Comparison of ENCODE assay signal across 27 cellular contexts in genomic region chr1:119655160-119655559, GRCh38. TPM values are rescaled to one million over a fixed set of nuclear protein-coding genes. Genes with fewer than 3 reads are reported as not detected.
A peak's percentile ranks its signal among the peaks of the same experiment; 100 is the strongest.
DNase-seq lines count a peak whose midpoint lies in the region; ATAC-seq and TF ChIP-seq lines count a peak whose summit lies in the region.
"Had no signal": no experiment of that assay in that cellular context is flagged by ENCODE, and none has a peak within 500 bp of the region (broad histone marks: within the 10 kb centered on the region; RNA-seq: fewer than 3 reads in every experiment).

No MANE protein-coding gene starts in this region.

- no peak overlapping the region for H2AK5ac ChIP-seq in mesendoderm (ENCODE audit: low read length)

- H3K4me3 Mint-ChIP-seq in activated CD8-positive, alpha-beta T cell treated with anti-CD3 and anti-CD28 coated beads for 36 hours: no peak overlapping the region
- H3K4me3 Mint-ChIP-seq: activated CD4-positive, alpha-beta T cell treated with anti-CD3 and anti-CD28 coated beads, Interleukin-2, amount 10 ng/mL, durations not matched to agents 7 days and 5 days; activated CD8-positive, alpha-beta memory T cell treated with anti-CD3 and anti-CD28 coated beads, Interleukin-2, amount 10 ng/mL, durations not matched to agents 7 days and 5 days; activated T-cell treated with anti-CD3 and anti-CD28 coated beads, Interleukin-2, amount 50 U/mL, for 72 hours; naive thymus-derived CD4-positive, alpha-beta T cell; T-helper 2 cell treated with Interferon-gamma antibody and Interleukin-4, amounts not matched to agents 5 μg/mL and 100 μg/mL, for 36 hours had no signal

- H3K4me3 ChIP-seq in fibroblast of pulmonary artery (replicated peaks; ENCODE audit: low read depth, low read length) (no peak overlapping the region), mesendoderm (ENCODE audit: low read length) (no peak overlapping the region)
- H3K4me3 ChIP-seq: breast epithelium, thoracic aorta had no signal

- no peak overlapping the region for H3K27ac Mint-ChIP-seq in activated CD8-positive, alpha-beta T cell treated with anti-CD3 and anti-CD28 coated beads for 36 hours
- H3K27ac Mint-ChIP-seq: activated CD4-positive, alpha-beta T cell treated with anti-CD3 and anti-CD28 coated beads, Interleukin-2, amount 10 ng/mL, durations not matched to agents 7 days and 5 days; activated CD8-positive, alpha-beta memory T cell treated with anti-CD3 and anti-CD28 coated beads, Interleukin-2, amount 10 ng/mL, durations not matched to agents 7 days and 5 days; activated T-cell treated with anti-CD3 and anti-CD28 coated beads, Interleukin-2, amount 50 U/mL, for 72 hours; naive thymus-derived CD4-positive, alpha-beta T cell had no signal

- H3K27ac ChIP-seq in mesendoderm (ENCODE audit: low read depth, low read length): no peak overlapping the region
- H3K27ac ChIP-seq: KMS-11, RWPE1, thoracic aorta had no signal

- H3K27me3 Mint-ChIP-seq in activated CD8-positive, alpha-beta T cell treated with anti-CD3 and anti-CD28 coated beads for 36 hours: peaks cover 37% of the 10 kb centered on the region

- no peak overlapping the region for H3K4ac ChIP-seq in mesendoderm (ENCODE audit: low read depth, low read length)

- H3K4me2 ChIP-seq in mesendoderm (ENCODE audit: low read length): no peak overlapping the region
- H3K4me2 ChIP-seq: KMS-11 had no signal

- DNase-seq in Daoy (ENCODE audit: low read depth): peak; percentile 63
- peak; percentile 26 for DNase-seq in HT1080 (ENCODE audit: low read depth)
- peak; percentile 35 for DNase-seq in fibroblast of pulmonary artery (ENCODE audit: low read depth)
- DNase-seq in mesendoderm: peak; percentile 56
- DNase-seq in HuH-7 (ENCODE audit: low spot score): no peak
- DNase-seq in A172 (ENCODE audit: low spot score): no peak
- no peak for DNase-seq in activated CD8-positive, alpha-beta T cell treated with anti-CD3 and anti-CD28 coated beads for 36 hours
- DNase-seq: activated CD4-positive, alpha-beta T cell treated with anti-CD3 and anti-CD28 coated beads, Interleukin-2, amount 10 ng/mL, durations not matched to agents 7 days and 5 days; activated CD8-positive, alpha-beta memory T cell treated with anti-CD3 and anti-CD28 coated beads, Interleukin-2, amount 10 ng/mL, durations not matched to agents 7 days and 5 days; activated naive CD4-positive, alpha-beta T cell treated with Interleukin-2 at 50 U/mL for 16 hours; activated T-cell treated with anti-CD3 and anti-CD28 coated beads, Interleukin-2, amount 50 U/mL, for 72 hours; amniotic stem cell; effector CD8-positive, alpha-beta T cell; erythroblast; MV-4-11; naive thymus-derived CD4-positive, alpha-beta T cell; NCI-H187; NCI-H526; occipital lobe; retina; stimulated activated naive CD8-positive, alpha-beta T cell treated with anti-CD3 and anti-CD28 coated beads, Interleukin-15, Interleukin-2, amounts not matched to agents 100 U/mL and 50 U/mL, for 24 hours had no signal

- H3K79me2 ChIP-seq in mesendoderm (ENCODE audit: control insufficient read depth, insufficient read depth, low read length): no peaks in the 10 kb centered on the region

- no peak overlapping the region for H3K56ac ChIP-seq in mesendoderm (ENCODE audit: low read length)

- no peak overlapping the region for H3K9ac ChIP-seq in mesendoderm (ENCODE audit: low read length)
- H3K9ac ChIP-seq: KMS-11 had no signal

- no peak overlapping the region for H3K18ac ChIP-seq in mesendoderm (ENCODE audit: low read length)

- H2BK15ac ChIP-seq in mesendoderm (replicated peaks; ENCODE audit: low read depth): no peak overlapping the region

- no peak overlapping the region for H4K8ac ChIP-seq in mesendoderm (ENCODE audit: low read depth, low read length)

- H3K36me3 ChIP-seq in mesendoderm (ENCODE audit: control insufficient read depth, insufficient read depth, low read length): no peaks in the 10 kb centered on the region
- H3K36me3 ChIP-seq: breast epithelium, thoracic aorta had no signal

- no peaks in the 10 kb centered on the region for H3K79me1 ChIP-seq in mesendoderm (ENCODE audit: low read length)

- H3K4me1 ChIP-seq in mesendoderm (ENCODE audit: control insufficient read depth, low read depth, low read length): peaks cover 13% of the 10 kb centered on the region
- H3K4me1 ChIP-seq: breast epithelium had no signal

- no peaks in the 10 kb centered on the region for H3K27me3 ChIP-seq in mesendoderm (ENCODE audit: insufficient read depth, low read length, poor library complexity)
- H3K27me3 ChIP-seq: breast epithelium had no signal

- no peaks in the 10 kb centered on the region for H3K36me3 Mint-ChIP-seq in activated CD8-positive, alpha-beta T cell treated with anti-CD3 and anti-CD28 coated beads for 36 hours (ENCODE audit: low read depth)
- H3K36me3 Mint-ChIP-seq: activated CD8-positive, alpha-beta memory T cell treated with anti-CD3 and anti-CD28 coated beads, Interleukin-2, amount 10 ng/mL, durations not matched to agents 7 days and 5 days had no signal

- H3K4me1 Mint-ChIP-seq in activated CD8-positive, alpha-beta T cell treated with anti-CD3 and anti-CD28 coated beads for 36 hours (ENCODE audit: low read depth): no peaks in the 10 kb centered on the region
- H3K4me1 Mint-ChIP-seq: activated CD4-positive, alpha-beta T cell treated with anti-CD3 and anti-CD28 coated beads, Interleukin-2, amount 10 ng/mL, durations not matched to agents 7 days and 5 days had no signal

- ATAC-seq in esophagus mucosa: no peak
- ATAC-seq in activated CD8-positive, alpha-beta T cell treated with anti-CD3 and anti-CD28 coated beads for 36 hours: no peak
- ATAC-seq: activated CD8-positive, alpha-beta memory T cell treated with anti-CD3 and anti-CD28 coated beads, Interleukin-2, amount 10 ng/mL, durations not matched to agents 7 days and 5 days; activated T-cell treated with anti-CD3 and anti-CD28 coated beads, Interleukin-2, amount 50 U/mL, for 72 hours; naive thymus-derived CD4-positive, alpha-beta T cell; stimulated activated naive CD8-positive, alpha-beta T cell treated with anti-CD3 and anti-CD28 coated beads, Interleukin-15, Interleukin-2, amounts not matched to agents 100 U/mL and 50 U/mL, for 24 hours had no signal

- WGBS in mesendoderm (ENCODE audit: extremely low coverage, insufficient coverage, low lambda C conversion rate): no CpG with 5 or more reads among the region's 1 CpG

- no peak overlapping the region for H2BK120ac ChIP-seq in mesendoderm (ENCODE audit: low read depth, low read length)

- no peaks in the 10 kb centered on the region for H3K9me3 Mint-ChIP-seq in activated CD8-positive, alpha-beta T cell treated with anti-CD3 and anti-CD28 coated beads for 36 hours
- H3K9me3 Mint-ChIP-seq: activated CD4-positive, alpha-beta T cell treated with anti-CD3 and anti-CD28 coated beads, Interleukin-2, amount 10 ng/mL, durations not matched to agents 7 days and 5 days; activated T-cell treated with anti-CD3 and anti-CD28 coated beads, Interleukin-2, amount 50 U/mL, for 72 hours; T-helper 2 cell treated with Interferon-gamma antibody and Interleukin-4, amounts not matched to agents 5 μg/mL and 100 μg/mL, for 36 hours had no signal

- CTCF ChIA-PET in activated CD8-positive, alpha-beta T cell treated with anti-CD3 and anti-CD28 coated beads for 36 hours (lab: Charles Lee): interaction anchor here (3.3 kb wide), 1 partner anchor 20 kb away, joined by 23 read pairs; no protein-coding TSS in a partner anchor

- TF ChIP-seq CTCF in fibroblast of pulmonary artery (IDR thresholded peaks at IDR 0.05; ENCODE audit: low read length, missing control alignments): no peak
- TF ChIP-seq CTCF in activated CD8-positive, alpha-beta T cell treated with anti-CD3 and anti-CD28 coated beads for 36 hours (IDR thresholded peaks at IDR 0.05): no peak

- H2BK5ac ChIP-seq in mesendoderm (ENCODE audit: low read length): no peak overlapping the region

- H3K23ac ChIP-seq in mesendoderm (ENCODE audit: low read length): no peak overlapping the region

- POLR2A ChIA-PET in activated CD8-positive, alpha-beta T cell treated with anti-CD3 and anti-CD28 coated beads for 36 hours (lab: Charles Lee): no interaction called here

- intact Hi-C loops in activated CD8-positive, alpha-beta T cell treated with anti-CD3 and anti-CD28 coated beads for 36 hours (cut with micrococcal nuclease): no loop called here

- H4K5ac ChIP-seq in mesendoderm (ENCODE audit: low read length): no peak overlapping the region

RNA-seq across cellular contexts. Expression of gene ZNF697, which starts 7.1 kb away (rescaled TPM):
- 16.6 and 18.1 TPM in 2 replicates for total RNA-seq in Daoy (2014; rRNA removed; shearing (Covaris generic))
- total RNA-seq in HT1080 (2014; rRNA removed; shearing (Covaris generic)): 16.2 and 17.6 TPM in 2 replicates
- 17.3 and 20.9 TPM in 2 replicates for polyA plus RNA-seq in HT1080 (2015; cell fraction: cytosol; rRNA removed)
- 27.0 and 33.5 TPM in 2 replicates for polyA plus RNA-seq in HT1080 (2015; cell fraction: nucleus; rRNA removed)
- 18.1 TPM for polyA plus RNA-seq in mesendoderm (2013, experiment 1 of 2)
- polyA plus RNA-seq in mesendoderm (2013, experiment 2 of 2): 18.1 TPM
- total RNA-seq in esophagus mucosa: 1.00 TPM
- total RNA-seq in A172 (2014; rRNA removed; shearing (Covaris generic)): 2.9 and 3.7 TPM in 2 replicates
- under 1 TPM; 0.20 to 0.38 TPM for total RNA-seq in activated CD8-positive, alpha-beta T cell treated with anti-CD3 and anti-CD28 coated beads for 36 hours
- polyA plus RNA-seq: naive thymus-derived CD4-positive, alpha-beta T cell had no signal

RNA-seq across cellular contexts. Expression of gene PHGDH, which starts 56.6 kb away (rescaled TPM):
- total RNA-seq in Daoy (2014; rRNA removed; shearing (Covaris generic)): 140 and 166 TPM in 2 replicates
- total RNA-seq in HT1080 (2014; rRNA removed; shearing (Covaris generic)): 105 and 142 TPM in 2 replicates
- 187 and 251 TPM in 2 replicates for polyA plus RNA-seq in HT1080 (2015; cell fraction: cytosol; rRNA removed)
- 361 and 388 TPM in 2 replicates for polyA plus RNA-seq in HT1080 (2015; cell fraction: nucleus; rRNA removed)
- polyA plus RNA-seq in mesendoderm (2013, experiment 1 of 2): 198 TPM
- 198 TPM for polyA plus RNA-seq in mesendoderm (2013, experiment 2 of 2)
- total RNA-seq in esophagus mucosa: 108 TPM
- 96.8 and 97.2 TPM in 2 replicates for total RNA-seq in A172 (2014; rRNA removed; shearing (Covaris generic))
- total RNA-seq in activated CD8-positive, alpha-beta T cell treated with anti-CD3 and anti-CD28 coated beads for 36 hours: 100 to 1,000 TPM; 307 to 322 TPM

Comparison
In these comparisons a context has a peak if more than half of its experiments do, and no peak if none do; other contexts are left out.
1. DNase-seq: peak in Daoy (single experiment), HT1080 (single experiment), fibroblast of pulmonary artery (single experiment) and mesendoderm (single experiment); none in HuH-7 (single experiment), A172 (single experiment) and activated CD8-positive, alpha-beta T cell treated with anti-CD3 and anti-CD28 coated beads for 36 hours (single experiment).